ENCODE assay signal across 15 cellular contexts in the genomic region with DNA sequence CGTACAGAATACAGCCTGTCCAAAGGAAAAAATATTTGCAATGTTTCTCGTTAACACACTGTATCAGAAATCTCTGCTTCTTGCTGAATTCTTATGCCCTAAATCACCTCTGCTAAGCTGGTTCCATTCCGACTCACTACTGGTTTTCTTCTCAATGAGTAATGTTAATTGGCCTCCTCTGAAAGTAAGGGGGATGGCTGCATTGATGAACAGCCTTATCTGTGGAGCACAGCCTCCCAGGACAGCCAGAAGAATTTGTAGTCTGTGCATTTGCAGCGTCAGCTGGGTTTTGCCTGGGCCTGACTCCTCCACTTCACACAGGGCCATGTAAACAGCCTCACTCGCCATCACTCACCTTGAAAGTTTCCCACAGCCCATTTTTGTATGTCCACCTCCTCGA.
DNase-seq lines count a peak whose midpoint lies in the region; ATAC-seq, FAIRE-seq and TF ChIP-seq lines count a peak whose summit lies in the region.
"Had no signal": no experiment of that assay in that cellular context is flagged by ENCODE, and none has a peak within 500 bp of the region (broad histone marks: within the 10 kb centered on the region; RNA-seq: fewer than 3 reads in every experiment).

No MANE protein-coding gene starts in this region.

- no peak overlapping the region for H3K9ac ChIP-seq in keratinocyte (ENCODE audit: control insufficient read depth, extremely low read depth, insufficient read depth, low read length)
- H3K9ac ChIP-seq: BLaER1 treated with 17β-estradiol and CSF1 and Interleukin-3, amounts not matched to agents 10 nM and 100 nM had no signal

- dilution Hi-C loops in keratinocyte (cut with MboI; ENCODE audit: extremely low pct_ligation_motif_present, low sequenced_read_pairs), result no loop called here

- no peak overlapping the region for H2AFZ ChIP-seq in keratinocyte (ENCODE audit: control insufficient read depth, low read length)

- no peaks in the 10 kb centered on the region for H3K9me1 ChIP-seq in keratinocyte (ENCODE audit: control insufficient read depth, extremely low read depth, insufficient read depth, low read length)

- H3K4me1 Mint-ChIP-seq in type B pancreatic cell (ENCODE audit: unreplicated experiment), result peaks cover 13% of the 10 kb centered on the region

- ATAC-seq in left ventricle myocardium superior, result no peak
- ATAC-seq in GM21529 (IDR thresholded peaks at IDR 0.05; ENCODE audit: unreplicated experiment), result no peak

- H3K36me3 ChIP-seq in left ventricle myocardium inferior (no peaks in the 10 kb centered on the region), keratinocyte (ENCODE audit: control insufficient read depth in 2 of 2, extremely low read depth in 1 of 2, insufficient read depth in 2 of 2, low read length in 2 of 2) (no peaks in the 10 kb centered on the region)
- H3K36me3 ChIP-seq: BLaER1 treated with 17β-estradiol and CSF1 and Interleukin-3, amounts not matched to agents 10 nM and 100 nM had no signal

- H3K4me3 Mint-ChIP-seq in type B pancreatic cell, result no peak overlapping the region
- H3K4me3 Mint-ChIP-seq: activated naive CD4-positive, alpha-beta T cell treated with anti-CD3 and anti-CD28 coated beads, Interleukin-2, amount 10 ng/mL, durations not matched to agents 7 days and 5 days; effector memory CD8-positive, alpha-beta T cell had no signal

- no peaks in the 10 kb centered on the region for H3K27me3 Mint-ChIP-seq in type B pancreatic cell

- intact Hi-C loops in left ventricle myocardium inferior (cut with micrococcal nuclease) (loop anchor here (10.0 kb wide), 1 partner anchor 60 kb away; no protein-coding TSS in a partner anchor), left ventricle myocardium superior (cut with micrococcal nuclease) (no loop called here)

- no peak for DNase-seq in left ventricle myocardium inferior
- DNase-seq in left ventricle myocardium superior, result no peak
- DNase-seq in amniotic stem cell (lab: John Stamatoyannopoulos, UW), result peak; percentile 2
- no peak for DNase-seq in keratinocyte (ENCODE audit: low read depth, low spot score)
- no peak for DNase-seq in type B pancreatic cell (ENCODE audit: extremely low spot score, unreplicated experiment)
- no peak for DNase-seq in C1 segment of cervical spinal cord (lab: John Stamatoyannopoulos, UW)
- DNase-seq in NCI-H146 treated with DMSO at 0.1 percent for 48 hours (lab: John Stamatoyannopoulos, UW; ENCODE audit: unreplicated experiment), result no peak
- DNase-seq: activated naive CD4-positive, alpha-beta T cell treated with anti-CD3 and anti-CD28 coated beads, Interleukin-2, amount 10 ng/mL, durations not matched to agents 7 days and 5 days; NCI-H1092; NCI-H524 treated with DMSO at 0.1 percent for 48 hours; occipital lobe had no signal

- H4K20me1 ChIP-seq in keratinocyte (ENCODE audit: control insufficient read depth, extremely low read depth, insufficient read depth, low read length), result no peaks in the 10 kb centered on the region
- H4K20me1 ChIP-seq: BLaER1 treated with 17β-estradiol and CSF1 and Interleukin-3, amounts not matched to agents 10 nM and 100 nM had no signal

- H3K36me3 Mint-ChIP-seq in type B pancreatic cell, result no peaks in the 10 kb centered on the region
- H3K36me3 Mint-ChIP-seq: activated naive CD4-positive, alpha-beta T cell treated with anti-CD3 and anti-CD28 coated beads, Interleukin-2, amount 10 ng/mL, durations not matched to agents 7 days and 5 days had no signal

- no peaks in the 10 kb centered on the region for H3K79me2 ChIP-seq in keratinocyte (ENCODE audit: control insufficient read depth, insufficient read depth, low read length)

- peak overlapping the region; percentile 11 for H3K27ac ChIP-seq in left ventricle myocardium inferior (replicated peaks)
- no peak overlapping the region for H3K27ac ChIP-seq in keratinocyte (ENCODE audit: control insufficient read depth, insufficient read depth, low read length)
- H3K27ac ChIP-seq: BLaER1 treated with 17β-estradiol and CSF1 and Interleukin-3, amounts not matched to agents 10 nM and 100 nM had no signal

- H3K27me3 ChIP-seq in left ventricle myocardium inferior (ENCODE audit: low read depth) (no peaks in the 10 kb centered on the region), keratinocyte (ENCODE audit: control insufficient read depth, extremely low read depth, insufficient read depth, low read length) (no peaks in the 10 kb centered on the region)
- H3K27me3 ChIP-seq: BLaER1 treated with 17β-estradiol and CSF1 and Interleukin-3, amounts not matched to agents 10 nM and 100 nM had no signal

- FAIRE-seq in keratinocyte (lab: Jason Lieb, UNC), result peak; percentile 52
- FAIRE-seq: GM19239 had no signal

- H3K4me3 ChIP-seq in left ventricle myocardium inferior (no peak overlapping the region), keratinocyte (ENCODE audit: control insufficient read depth in 2 of 3, extremely low read depth in 1 of 3, insufficient read depth in 2 of 3, low read depth in 1 of 3, low read length in 3 of 3) (no peak overlapping the region)
- H3K4me3 ChIP-seq: BLaER1 treated with 17β-estradiol and CSF1 and Interleukin-3, amounts not matched to agents 10 nM and 100 nM had no signal

- H3K27ac Mint-ChIP-seq in type B pancreatic cell, result peak overlapping the region; percentile 36
- H3K27ac Mint-ChIP-seq: activated naive CD4-positive, alpha-beta T cell treated with anti-CD3 and anti-CD28 coated beads, Interleukin-2, amount 10 ng/mL, durations not matched to agents 7 days and 5 days; effector memory CD8-positive, alpha-beta T cell had no signal

- no peaks in the 10 kb centered on the region for H3K9me3 ChIP-seq in left ventricle myocardium inferior (replicated peaks)
- no peaks in the 10 kb centered on the region for H3K9me3 ChIP-seq in keratinocyte (ENCODE audit: control insufficient read depth, low read depth, low read length)

- H3K4me2 ChIP-seq in keratinocyte (ENCODE audit: control insufficient read depth, extremely low read depth, insufficient read depth, low read depth, low read length), result no peak overlapping the region
- H3K4me2 ChIP-seq: BLaER1 treated with 17β-estradiol and CSF1 and Interleukin-3, amounts not matched to agents 10 nM and 100 nM had no signal

- H3K9me3 Mint-ChIP-seq in type B pancreatic cell, result no peaks in the 10 kb centered on the region
- H3K9me3 Mint-ChIP-seq: activated naive CD4-positive, alpha-beta T cell treated with anti-CD3 and anti-CD28 coated beads, Interleukin-2, amount 10 ng/mL, durations not matched to agents 7 days and 5 days; effector memory CD8-positive, alpha-beta T cell had no signal

- H3K4me1 ChIP-seq in left ventricle myocardium inferior (peaks cover 12% of the 10 kb centered on the region), keratinocyte (ENCODE audit: control insufficient read depth, extremely low read depth, insufficient read depth, low read length) (no peaks in the 10 kb centered on the region)

- TF ChIP-seq CTCF in left ventricle myocardium inferior (IDR thresholded peaks at IDR 0.05; ENCODE audit: borderline replicate concordance) (no peak), keratinocyte (optimal IDR thresholded peaks at IDR 0.05 in 1 of 3, IDR thresholded peaks at IDR 0.05 in 1 of 3, conservative IDR thresholded peaks at IDR 0.05 in 1 of 3; ENCODE audit: extremely low read depth in 1 of 3, insufficient read depth in 2 of 3, low read length in 3 of 3) (no peak), type B pancreatic cell (conservative IDR thresholded peaks at IDR 0.05) (no peak)
